In the genomic region with DNA sequence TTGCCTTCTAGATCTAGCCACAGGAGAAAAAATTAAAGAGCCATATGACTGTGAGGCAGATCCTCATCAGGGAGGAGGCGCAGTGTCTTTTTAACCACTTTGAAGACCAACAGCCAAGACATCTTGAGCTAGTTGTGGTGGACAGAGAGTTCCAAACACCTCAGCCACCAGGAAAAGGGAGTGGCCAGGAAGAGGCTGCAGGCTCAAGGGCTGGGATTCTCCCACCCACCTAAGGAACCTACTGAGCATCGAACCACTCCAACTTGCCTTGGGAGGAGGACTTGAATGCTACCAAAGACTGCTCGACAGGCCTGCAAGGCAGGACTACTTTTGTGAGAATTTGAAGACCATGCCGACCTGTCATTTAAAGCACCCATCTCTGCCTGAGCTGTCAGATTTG, we compare ENCODE assay signal across 2 cellular contexts.
TF ChIP-seq lines count a peak whose summit lies in the region.

No MANE protein-coding gene starts in this region.

TF ChIP-seq in GM23338, 12 proteins besides CTCF, POLR2A, EP300 and RAD21 (continues in another document):
- no peak for TF ChIP-seq ZNF331 (CRISPR knock-in tag; IDR thresholded peaks at IDR 0.05; ENCODE audit: low read depth)
- TF ChIP-seq STAT1 (IDR thresholded peaks at IDR 0.05; ENCODE audit: unreplicated experiment) = no peak
- TF ChIP-seq, protein P1, sequence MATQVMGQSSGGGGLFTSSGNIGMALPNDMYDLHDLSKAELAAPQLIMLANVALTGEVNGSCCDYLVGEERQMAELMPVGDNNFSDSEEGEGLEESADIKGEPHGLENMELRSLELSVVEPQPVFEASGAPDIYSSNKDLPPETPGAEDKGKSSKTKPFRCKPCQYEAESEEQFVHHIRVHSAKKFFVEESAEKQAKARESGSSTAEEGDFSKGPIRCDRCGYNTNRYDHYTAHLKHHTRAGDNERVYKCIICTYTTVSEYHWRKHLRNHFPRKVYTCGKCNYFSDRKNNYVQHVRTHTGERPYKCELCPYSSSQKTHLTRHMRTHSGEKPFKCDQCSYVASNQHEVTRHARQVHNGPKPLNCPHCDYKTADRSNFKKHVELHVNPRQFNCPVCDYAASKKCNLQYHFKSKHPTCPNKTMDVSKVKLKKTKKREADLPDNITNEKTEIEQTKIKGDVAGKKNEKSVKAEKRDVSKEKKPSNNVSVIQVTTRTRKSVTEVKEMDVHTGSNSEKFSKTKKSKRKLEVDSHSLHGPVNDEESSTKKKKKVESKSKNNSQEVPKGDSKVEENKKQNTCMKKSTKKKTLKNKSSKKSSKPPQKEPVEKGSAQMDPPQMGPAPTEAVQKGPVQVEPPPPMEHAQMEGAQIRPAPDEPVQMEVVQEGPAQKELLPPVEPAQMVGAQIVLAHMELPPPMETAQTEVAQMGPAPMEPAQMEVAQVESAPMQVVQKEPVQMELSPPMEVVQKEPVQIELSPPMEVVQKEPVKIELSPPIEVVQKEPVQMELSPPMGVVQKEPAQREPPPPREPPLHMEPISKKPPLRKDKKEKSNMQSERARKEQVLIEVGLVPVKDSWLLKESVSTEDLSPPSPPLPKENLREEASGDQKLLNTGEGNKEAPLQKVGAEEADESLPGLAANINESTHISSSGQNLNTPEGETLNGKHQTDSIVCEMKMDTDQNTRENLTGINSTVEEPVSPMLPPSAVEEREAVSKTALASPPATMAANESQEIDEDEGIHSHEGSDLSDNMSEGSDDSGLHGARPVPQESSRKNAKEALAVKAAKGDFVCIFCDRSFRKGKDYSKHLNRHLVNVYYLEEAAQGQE (IDR thresholded peaks at IDR 0.05; ENCODE audit: unreplicated experiment) = no peak
- no peak for TF ChIP-seq JUNB (IDR thresholded peaks at IDR 0.05; ENCODE audit: unreplicated experiment)
- TF ChIP-seq NANOG (IDR thresholded peaks at IDR 0.05; ENCODE audit: borderline replicate concordance) = no peak
- no peak for TF ChIP-seq EZH2 (IDR thresholded peaks at IDR 0.05; ENCODE audit: low read depth, unreplicated experiment)
- TF ChIP-seq EZH2phosphoT487 (IDR thresholded peaks at IDR 0.05; ENCODE audit: unreplicated experiment) = no peak
- TF ChIP-seq POLR2AphosphoS5 (IDR thresholded peaks at IDR 0.05; ENCODE audit: low read depth) = no peak
- TF ChIP-seq ZNF114 (CRISPR knock-in tag; IDR thresholded peaks at IDR 0.05) = no peak
- TF ChIP-seq, protein P2, sequence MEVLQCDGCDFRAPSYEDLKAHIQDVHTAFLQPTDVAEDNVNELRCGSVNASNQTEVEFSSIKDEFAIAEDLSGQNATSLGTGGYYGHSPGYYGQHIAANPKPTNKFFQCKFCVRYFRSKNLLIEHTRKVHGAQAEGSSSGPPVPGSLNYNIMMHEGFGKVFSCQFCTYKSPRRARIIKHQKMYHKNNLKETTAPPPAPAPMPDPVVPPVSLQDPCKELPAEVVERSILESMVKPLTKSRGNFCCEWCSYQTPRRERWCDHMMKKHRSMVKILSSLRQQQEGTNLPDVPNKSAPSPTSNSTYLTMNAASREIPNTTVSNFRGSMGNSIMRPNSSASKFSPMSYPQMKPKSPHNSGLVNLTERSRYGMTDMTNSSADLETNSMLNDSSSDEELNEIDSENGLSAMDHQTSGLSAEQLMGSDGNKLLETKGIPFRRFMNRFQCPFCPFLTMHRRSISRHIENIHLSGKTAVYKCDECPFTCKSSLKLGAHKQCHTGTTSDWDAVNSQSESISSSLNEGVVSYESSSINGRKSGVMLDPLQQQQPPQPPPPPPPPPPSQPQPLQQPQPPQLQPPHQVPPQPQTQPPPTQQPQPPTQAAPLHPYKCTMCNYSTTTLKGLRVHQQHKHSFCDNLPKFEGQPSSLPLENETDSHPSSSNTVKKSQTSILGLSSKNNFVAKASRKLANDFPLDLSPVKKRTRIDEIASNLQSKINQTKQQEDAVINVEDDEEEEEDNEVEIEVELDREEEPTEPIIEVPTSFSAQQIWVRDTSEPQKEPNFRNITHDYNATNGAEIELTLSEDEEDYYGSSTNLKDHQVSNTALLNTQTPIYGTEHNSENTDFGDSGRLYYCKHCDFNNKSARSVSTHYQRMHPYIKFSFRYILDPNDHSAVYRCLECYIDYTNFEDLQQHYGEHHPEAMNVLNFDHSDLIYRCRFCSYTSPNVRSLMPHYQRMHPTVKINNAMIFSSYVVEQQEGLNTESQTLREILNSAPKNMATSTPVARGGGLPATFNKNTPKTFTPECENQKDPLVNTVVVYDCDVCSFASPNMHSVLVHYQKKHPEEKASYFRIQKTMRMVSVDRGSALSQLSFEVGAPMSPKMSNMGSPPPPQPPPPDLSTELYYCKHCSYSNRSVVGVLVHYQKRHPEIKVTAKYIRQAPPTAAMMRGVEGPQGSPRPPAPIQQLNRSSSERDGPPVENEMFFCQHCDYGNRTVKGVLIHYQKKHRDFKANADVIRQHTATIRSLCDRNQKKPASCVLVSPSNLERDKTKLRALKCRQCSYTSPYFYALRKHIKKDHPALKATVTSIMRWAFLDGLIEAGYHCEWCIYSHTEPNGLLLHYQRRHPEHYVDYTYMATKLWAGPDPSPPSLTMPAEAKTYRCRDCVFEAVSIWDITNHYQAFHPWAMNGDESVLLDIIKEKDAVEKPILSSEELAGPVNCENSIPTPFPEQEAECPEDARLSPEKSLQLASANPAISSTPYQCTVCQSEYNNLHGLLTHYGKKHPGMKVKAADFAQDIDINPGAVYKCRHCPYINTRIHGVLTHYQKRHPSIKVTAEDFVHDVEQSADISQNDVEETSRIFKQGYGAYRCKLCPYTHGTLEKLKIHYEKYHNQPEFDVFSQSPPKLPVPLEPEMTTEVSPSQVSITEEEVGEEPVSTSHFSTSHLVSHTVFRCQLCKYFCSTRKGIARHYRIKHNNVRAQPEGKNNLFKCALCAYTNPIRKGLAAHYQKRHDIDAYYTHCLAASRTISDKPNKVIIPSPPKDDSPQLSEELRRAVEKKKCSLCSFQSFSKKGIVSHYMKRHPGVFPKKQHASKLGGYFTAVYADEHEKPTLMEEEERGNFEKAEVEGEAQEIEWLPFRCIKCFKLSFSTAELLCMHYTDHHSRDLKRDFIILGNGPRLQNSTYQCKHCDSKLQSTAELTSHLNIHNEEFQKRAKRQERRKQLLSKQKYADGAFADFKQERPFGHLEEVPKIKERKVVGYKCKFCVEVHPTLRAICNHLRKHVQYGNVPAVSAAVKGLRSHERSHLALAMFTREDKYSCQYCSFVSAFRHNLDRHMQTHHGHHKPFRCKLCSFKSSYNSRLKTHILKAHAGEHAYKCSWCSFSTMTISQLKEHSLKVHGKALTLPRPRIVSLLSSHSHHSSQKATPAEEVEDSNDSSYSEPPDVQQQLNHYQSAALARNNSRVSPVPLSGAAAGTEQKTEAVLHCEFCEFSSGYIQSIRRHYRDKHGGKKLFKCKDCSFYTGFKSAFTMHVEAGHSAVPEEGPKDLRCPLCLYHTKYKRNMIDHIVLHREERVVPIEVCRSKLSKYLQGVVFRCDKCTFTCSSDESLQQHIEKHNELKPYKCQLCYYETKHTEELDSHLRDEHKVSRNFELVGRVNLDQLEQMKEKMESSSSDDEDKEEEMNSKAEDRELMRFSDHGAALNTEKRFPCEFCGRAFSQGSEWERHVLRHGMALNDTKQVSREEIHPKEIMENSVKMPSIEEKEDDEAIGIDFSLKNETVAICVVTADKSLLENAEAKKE (CRISPR knock-in tag; IDR thresholded peaks at IDR 0.05) = no peak

TF ChIP-seq in IMR-90, 13 proteins besides CTCF, POLR2A, EP300 and RAD21:
- TF ChIP-seq FOS (IDR thresholded peaks at IDR 0.05; ENCODE audit: low read depth, low read length) (no peak), MAZ (IDR thresholded peaks at IDR 0.05; ENCODE audit: borderline replicate concordance, low read depth, low read length) (no peak), BHLHE40 (IDR thresholded peaks at IDR 0.05; ENCODE audit: low read depth, low read length) (no peak)
